In genomic region chr5:78490709-78491485, GRCh38 we compare ENCODE assay signal across 30 cellular contexts.
A peak's percentile ranks its signal among the peaks of the same experiment; 100 is the strongest.
DNase-seq lines count a peak whose midpoint lies in the region; ATAC-seq, FAIRE-seq and TF ChIP-seq lines count a peak whose summit lies in the region.
"Had no signal": no experiment of that assay in that cellular context is flagged by ENCODE, and none has a peak within 500 bp of the region (broad histone marks: within the 10 kb centered on the region; RNA-seq: fewer than 3 reads in every experiment).

No MANE protein-coding gene starts in this region.

- in situ Hi-C loops in brain microvascular endothelial cell (cut with HindIII; ENCODE audit: low pct_ligation_motif_present, low sequenced_read_pairs), result no loop called here

- intact Hi-C loops in Right ventricle myocardium superior (cut with DNase I), result no loop called here
- intact Hi-C loops in activated CD4-positive, alpha-beta T cell treated with anti-CD3 and anti-CD28 coated beads for 36 hours (cut with DNase I, micrococcal nuclease), result loop anchor here in 1 of 2 experiments (5.0 kb wide), 1 partner anchor 169 kb away; no protein-coding TSS in a partner anchor

- no peaks in the 10 kb centered on the region for H3K9me3 Mint-ChIP-seq in activated CD4-positive, alpha-beta T cell treated with anti-CD3 and anti-CD28 coated beads for 36 hours (ENCODE audit: low read depth)
- peaks cover 1% of the 10 kb centered on the region for H3K9me3 Mint-ChIP-seq in type B pancreatic cell
- H3K9me3 Mint-ChIP-seq: activated CD4-positive, alpha-beta T cell treated with anti-CD3 and anti-CD28 coated beads, Interleukin-2, amount 10 ng/mL, durations not matched to agents 24 days and 14 days; activated T-cell treated with anti-CD3 and anti-CD28 coated beads, Interleukin-2, amount 50 U/mL, for 4 hours; CD4-positive, alpha-beta T cell; immature natural killer cell; naive thymus-derived CD4-positive, alpha-beta T cell; stimulated activated naive CD8-positive, alpha-beta T cell treated with anti-CD3 and anti-CD28 coated beads, Interleukin-15, amount 100 ng/mL, for 72 hours; T-helper 2 cell treated with Interferon-gamma antibody and Interleukin-4, amounts not matched to agents 5 μg/mL and 100 μg/mL, for 36 hours had no signal

- CTCF ChIA-PET in activated CD4-positive, alpha-beta T cell treated with anti-CD3 and anti-CD28 coated beads for 36 hours (lab: Charles Lee), result interaction anchor here (0.6 to 1.1 kb wide), 3 partner anchors 14 to 41 kb away, joined by 3 read pairs; no protein-coding TSS in a partner anchor

- H3K27me3 ChIP-seq in cardiac muscle cell (no peaks in the 10 kb centered on the region), brain microvascular endothelial cell (replicated peaks) (no peaks in the 10 kb centered on the region)
- H3K27me3 ChIP-seq: gastrocnemius medialis, left lung, MG63, vagina had no signal

- H3K4me1 ChIP-seq in cardiac muscle cell (ENCODE audit: low read depth), result peaks cover 14% of the 10 kb centered on the region
- H3K4me1 ChIP-seq: gastrocnemius medialis had no signal

- H3K27me3 Mint-ChIP-seq in activated CD4-positive, alpha-beta T cell treated with anti-CD3 and anti-CD28 coated beads for 36 hours, result no peaks in the 10 kb centered on the region
- H3K27me3 Mint-ChIP-seq in type B pancreatic cell, result no peaks in the 10 kb centered on the region
- H3K27me3 Mint-ChIP-seq: activated CD4-positive, alpha-beta T cell treated with anti-CD3 and anti-CD28 coated beads, Interleukin-2, amount 10 ng/mL, durations not matched to agents 24 days and 14 days; CD4-positive, alpha-beta T cell; naive thymus-derived CD4-positive, alpha-beta T cell; stimulated activated naive CD8-positive, alpha-beta T cell treated with anti-CD3 and anti-CD28 coated beads, Interleukin-15, amount 100 ng/mL, for 72 hours had no signal

- POLR2A ChIA-PET in activated CD4-positive, alpha-beta T cell treated with anti-CD3 and anti-CD28 coated beads for 36 hours (lab: Charles Lee), result no interaction called here

- H3K9me3 ChIP-seq in cardiac muscle cell (ENCODE audit: low read depth), result no peaks in the 10 kb centered on the region
- H3K9me3 ChIP-seq: gastrocnemius medialis, left lung, MG63, vagina had no signal

- no peak overlapping the region for H3K27ac Mint-ChIP-seq in activated CD4-positive, alpha-beta T cell treated with anti-CD3 and anti-CD28 coated beads for 36 hours
- H3K27ac Mint-ChIP-seq in type B pancreatic cell, result no peak overlapping the region
- H3K27ac Mint-ChIP-seq: activated CD4-positive, alpha-beta T cell treated with anti-CD3 and anti-CD28 coated beads, Interleukin-2, amount 10 ng/mL, durations not matched to agents 24 days and 14 days; CD4-positive, alpha-beta T cell; immature natural killer cell; naive thymus-derived CD4-positive, alpha-beta T cell; T-helper 2 cell treated with Interferon-gamma antibody and Interleukin-4, amounts not matched to agents 5 μg/mL and 100 μg/mL, for 36 hours had no signal

- no peak for ATAC-seq in Right ventricle myocardium superior (ENCODE audit: poor library complexity)
- ATAC-seq in activated CD4-positive, alpha-beta T cell treated with anti-CD3 and anti-CD28 coated beads for 36 hours, result no peak
- ATAC-seq: activated T-cell treated with anti-CD3 and anti-CD28 coated beads, Interleukin-2, amount 50 U/mL, for 4 hours; gastrocnemius medialis; GM12878; K562; left lung; naive thymus-derived CD4-positive, alpha-beta T cell; stimulated activated naive CD8-positive, alpha-beta T cell treated with anti-CD3 and anti-CD28 coated beads, Interleukin-15, amount 100 ng/mL, for 72 hours had no signal

- no peak for DNase-seq in cardiac muscle cell (ENCODE audit: low read depth in 1 of 2, low spot score in 1 of 2)
- DNase-seq in Right ventricle myocardium superior, result no peak
- DNase-seq in brain microvascular endothelial cell, result no peak
- peak; percentile 45 for DNase-seq in fibroblast of the aortic adventitia (ENCODE audit: low read depth)
- DNase-seq in mucosa of gallbladder (ENCODE audit: low spot score), result no peak
- no peak for DNase-seq in activated CD4-positive, alpha-beta T cell treated with anti-CD3 and anti-CD28 coated beads for 36 hours
- DNase-seq in type B pancreatic cell (ENCODE audit: extremely low spot score, unreplicated experiment), result no peak
- DNase-seq in D721Med (ENCODE audit: insufficient read length, low spot score), result no peak
- DNase-seq: activated CD4-positive, alpha-beta T cell treated with anti-CD3 and anti-CD28 coated beads, Interleukin-2, amount 10 ng/mL, durations not matched to agents 24 days and 14 days; activated gamma-delta T cell treated with Interleukin-2 at 50 U/mL for 16 hours; activated T-cell treated with anti-CD3 and anti-CD28 coated beads, Interleukin-2, amount 50 U/mL, for 4 hours; CD4-positive, alpha-beta T cell; EL; gastrocnemius medialis; hypothalamus; immature natural killer cell; left lung; MG63; naive thymus-derived CD4-positive, alpha-beta T cell; NCI-H1105 treated with DMSO at 0.1 percent for 48 hours; NCI-H2081; NCI-H446 treated with DMSO at 0.1 percent for 48 hours; stimulated activated CD4-positive, alpha-beta T cell treated with anti-CD3 and anti-CD28 coated beads, Interleukin-1b, Interleukin-23, amount 100 ng/mL, for 48 hours; stimulated activated CD8-positive, alpha-beta memory T cell treated with anti-CD3 and anti-CD28 coated beads, Interleukin-4, amount 100 ng/mL, for 48 hours; stimulated activated naive CD8-positive, alpha-beta T cell treated with anti-CD3 and anti-CD28 coated beads, Interleukin-15, amount 100 ng/mL, for 72 hours had no signal

- H3K36me3 ChIP-seq in cardiac muscle cell (peaks cover 32% of the 10 kb centered on the region), brain microvascular endothelial cell (replicated peaks) (peaks cover 39% of the 10 kb centered on the region)
- H3K36me3 ChIP-seq: gastrocnemius medialis had no signal

- H3K4me3 Mint-ChIP-seq in activated CD4-positive, alpha-beta T cell treated with anti-CD3 and anti-CD28 coated beads for 36 hours, result no peak overlapping the region
- no peak overlapping the region for H3K4me3 Mint-ChIP-seq in type B pancreatic cell
- H3K4me3 Mint-ChIP-seq: activated CD4-positive, alpha-beta T cell treated with anti-CD3 and anti-CD28 coated beads, Interleukin-2, amount 10 ng/mL, durations not matched to agents 24 days and 14 days; activated T-cell treated with anti-CD3 and anti-CD28 coated beads, Interleukin-2, amount 50 U/mL, for 4 hours; CD4-positive, alpha-beta T cell; immature natural killer cell; naive thymus-derived CD4-positive, alpha-beta T cell; stimulated activated naive CD8-positive, alpha-beta T cell treated with anti-CD3 and anti-CD28 coated beads, Interleukin-15, amount 100 ng/mL, for 72 hours; T-helper 2 cell treated with Interferon-gamma antibody and Interleukin-4, amounts not matched to agents 5 μg/mL and 100 μg/mL, for 36 hours had no signal

- TF ChIP-seq CTCF in cardiac muscle cell (IDR thresholded peaks at IDR 0.05; ENCODE audit: low read depth, low read length) (no peak), brain microvascular endothelial cell (IDR thresholded peaks at IDR 0.05; ENCODE audit: low read depth, low read length, missing control alignments) (no peak), fibroblast of the aortic adventitia (IDR thresholded peaks at IDR 0.05; ENCODE audit: insufficient read depth, low read length) (no peak), type B pancreatic cell (conservative IDR thresholded peaks at IDR 0.05) (no peak), D721Med (IDR thresholded peaks at IDR 0.05; ENCODE audit: insufficient read depth, missing control alignments) (no peak)

- no peak overlapping the region for H3K4me3 ChIP-seq in cardiac muscle cell
- H3K4me3 ChIP-seq in brain microvascular endothelial cell (ENCODE audit: low read depth, low read length), result no peak overlapping the region
- no peak overlapping the region for H3K4me3 ChIP-seq in fibroblast of the aortic adventitia (ENCODE audit: low read depth, low read length)
- H3K4me3 ChIP-seq: gastrocnemius medialis, GM12878, K562, left lung, MG63, smooth muscle cell, vagina had no signal

- H3K4me1 Mint-ChIP-seq in activated CD4-positive, alpha-beta T cell treated with anti-CD3 and anti-CD28 coated beads for 36 hours, result no peaks in the 10 kb centered on the region
- peaks cover 30% of the 10 kb centered on the region for H3K4me1 Mint-ChIP-seq in type B pancreatic cell (ENCODE audit: unreplicated experiment)
- H3K4me1 Mint-ChIP-seq: activated CD4-positive, alpha-beta T cell treated with anti-CD3 and anti-CD28 coated beads, Interleukin-2, amount 10 ng/mL, durations not matched to agents 24 days and 14 days; stimulated activated naive CD8-positive, alpha-beta T cell treated with anti-CD3 and anti-CD28 coated beads, Interleukin-15, amount 100 ng/mL, for 72 hours had no signal

- H3K36me3 Mint-ChIP-seq in activated CD4-positive, alpha-beta T cell treated with anti-CD3 and anti-CD28 coated beads for 36 hours (ENCODE audit: low read depth), result no peaks in the 10 kb centered on the region
- H3K36me3 Mint-ChIP-seq in type B pancreatic cell, result peaks cover 60% of the 10 kb centered on the region

- peak overlapping the region; percentile 72 for H3K27ac ChIP-seq in cardiac muscle cell
- H3K27ac ChIP-seq in brain microvascular endothelial cell, result peak overlapping the region; percentile 19
- H3K27ac ChIP-seq: gastrocnemius medialis, left lung, vagina had no signal

- FAIRE-seq in D721Med (lab: Jason Lieb, UNC), result no peak
- FAIRE-seq: GM12878, K562 had no signal
